ENCODE assay signal across 1 cellular context in genomic region chr12:25958254-25959068, GRCh38.
TF ChIP-seq lines count a peak whose summit lies in the region.

TSS of gene RASSF8 (plus strand) at chr12:25958682. CDS start at chr12:26055344, 96,662 bp downstream.

TF ChIP-seq in A549, 52 proteins besides CTCF, POLR2A, EP300 and RAD21 (continued from another document):
- TF ChIP-seq, protein P1, sequence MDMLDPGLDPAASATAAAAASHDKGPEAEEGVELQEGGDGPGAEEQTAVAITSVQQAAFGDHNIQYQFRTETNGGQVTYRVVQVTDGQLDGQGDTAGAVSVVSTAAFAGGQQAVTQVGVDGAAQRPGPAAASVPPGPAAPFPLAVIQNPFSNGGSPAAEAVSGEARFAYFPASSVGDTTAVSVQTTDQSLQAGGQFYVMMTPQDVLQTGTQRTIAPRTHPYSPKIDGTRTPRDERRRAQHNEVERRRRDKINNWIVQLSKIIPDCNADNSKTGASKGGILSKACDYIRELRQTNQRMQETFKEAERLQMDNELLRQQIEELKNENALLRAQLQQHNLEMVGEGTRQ (IDR thresholded peaks at IDR 0.05) = no peak
- TF ChIP-seq ZC3H11A (IDR thresholded peaks at IDR 0.05) (no peak), RNF2 (IDR thresholded peaks at IDR 0.05; ENCODE audit: borderline replicate concordance, low read depth) (no peak), MAX (IDR thresholded peaks at IDR 0.05) (peak; percentile 38; the same call in 1 of the 2 replicates), TFCP2L1 (CRISPR knock-in tag; IDR thresholded peaks at IDR 0.05) (no peak), KDM5A (IDR thresholded peaks at IDR 0.05) (no peak), CBX8 (IDR thresholded peaks at IDR 0.05) (no peak), HOXB13 (CRISPR knock-in tag; IDR thresholded peaks at IDR 0.05; ENCODE audit: low read depth) (no peak), CBX2 (IDR thresholded peaks at IDR 0.05; ENCODE audit: borderline replicate concordance, low read depth) (no peak), HOXA7 (CRISPR knock-in tag; IDR thresholded peaks at IDR 0.05) (no peak), TP53 (CRISPR knock-in tag; IDR thresholded peaks at IDR 0.05) (no peak), MYC (IDR thresholded peaks at IDR 0.05; ENCODE audit: borderline replicate concordance, low read length) (no peak), JUN (IDR thresholded peaks at IDR 0.05) (peak in 1 of 2 experiments; percentile 36; a peak in 2 of 5 replicates), RFX5 (IDR thresholded peaks at IDR 0.05) (no peak), PHF8 (IDR thresholded peaks at IDR 0.05; ENCODE audit: borderline replicate concordance, low read depth) (peak; percentile 42; the same call in 1 of the 2 replicates), CHD2 (IDR thresholded peaks at IDR 0.05; ENCODE audit: low read length, partially characterized antibody) (no peak), ESRRA (IDR thresholded peaks at IDR 0.05; ENCODE audit: borderline replicate concordance, low read length) (no peak), E2F6 (IDR thresholded peaks at IDR 0.05; ENCODE audit: borderline replicate concordance, low read depth) (peak; percentile 15), PBX3 (IDR thresholded peaks at IDR 0.05) (no peak)
- TF ChIP-seq, protein P2, sequence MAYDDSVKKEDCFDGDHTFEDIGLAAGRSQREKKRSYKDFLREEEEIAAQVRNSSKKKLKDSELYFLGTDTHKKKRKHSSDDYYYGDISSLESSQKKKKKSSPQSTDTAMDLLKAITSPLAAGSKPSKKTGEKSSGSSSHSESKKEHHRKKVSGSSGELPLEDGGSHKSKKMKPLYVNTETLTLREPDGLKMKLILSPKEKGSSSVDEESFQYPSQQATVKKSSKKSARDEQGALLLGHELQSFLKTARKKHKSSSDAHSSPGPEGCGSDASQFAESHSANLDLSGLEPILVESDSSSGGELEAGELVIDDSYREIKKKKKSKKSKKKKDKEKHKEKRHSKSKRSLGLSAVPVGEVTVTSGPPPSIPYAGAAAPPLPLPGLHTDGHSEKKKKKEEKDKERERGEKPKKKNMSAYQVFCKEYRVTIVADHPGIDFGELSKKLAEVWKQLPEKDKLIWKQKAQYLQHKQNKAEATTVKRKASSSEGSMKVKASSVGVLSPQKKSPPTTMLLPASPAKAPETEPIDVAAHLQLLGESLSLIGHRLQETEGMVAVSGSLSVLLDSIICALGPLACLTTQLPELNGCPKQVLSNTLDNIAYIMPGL (CRISPR knock-in tag; IDR thresholded peaks at IDR 0.05; ENCODE audit: borderline replicate concordance) = no peak
TF ChIP-seq in A549: peak in this region for 5.
